21 cellular contexts compared by ENCODE assay signal in the genomic region with DNA sequence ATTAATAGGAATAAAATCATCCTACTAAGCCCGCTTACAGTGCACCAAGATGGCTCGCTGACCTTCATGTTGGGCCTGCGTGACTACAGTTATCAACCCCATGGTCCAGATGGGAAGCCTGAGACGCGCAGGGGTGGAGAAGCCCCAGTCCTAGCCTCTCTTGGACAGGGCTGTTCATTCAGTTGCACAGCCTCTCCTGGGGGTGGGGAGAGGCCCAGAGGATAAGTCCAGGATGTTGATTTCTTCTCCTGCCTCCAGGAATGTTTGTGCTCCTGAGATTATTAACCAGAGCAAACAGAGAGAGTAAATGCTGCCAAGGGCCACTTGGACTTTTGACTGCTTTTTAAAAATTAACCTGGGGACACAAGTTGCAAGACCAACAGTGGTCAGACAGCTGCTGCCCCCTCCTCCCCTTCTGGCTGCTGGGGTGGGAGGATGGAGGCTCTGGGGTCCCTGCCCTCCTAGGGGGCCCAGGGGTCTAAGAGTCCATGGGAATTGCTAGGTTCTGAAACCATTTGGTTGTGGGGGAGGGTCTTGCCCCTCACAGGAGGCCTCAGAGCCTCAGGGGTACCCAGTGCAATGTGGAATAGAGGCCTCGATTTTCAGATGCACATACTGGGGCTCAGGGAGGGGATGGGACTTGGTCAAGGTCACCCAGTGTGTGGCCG. TPM values are rescaled to one million over a fixed set of nuclear protein-coding genes. Genes with fewer than 3 reads are reported as not detected.
DNase-seq lines count a peak whose midpoint lies in the region; ATAC-seq and TF ChIP-seq lines count a peak whose summit lies in the region.
"Had no signal": no experiment of that assay in that cellular context is flagged by ENCODE, and none has a peak within 500 bp of the region (broad histone marks: within the 10 kb centered on the region; RNA-seq: fewer than 3 reads in every experiment).

No MANE protein-coding gene starts in this region.

- H3K27me3 ChIP-seq in endodermal cell (ENCODE audit: control insufficient read depth, insufficient read depth, low read length, poor library complexity, severe bottlenecking) (peaks cover 8% of the 10 kb centered on the region), upper lobe of left lung (no peaks in the 10 kb centered on the region)
- H3K27me3 ChIP-seq: SJSA1 had no signal

- DNase-seq in HuH-7 (ENCODE audit: low spot score) (peak; percentile 78), endodermal cell (peak; percentile 41), mucosa of descending colon (peak in 2 of 3 donors; percentile 68 to 83), upper lobe of left lung (peak in 1 of 2 donors; percentile 65), NCI-H526 treated with DMSO at 0.1 percent for 48 hours (lab: John Stamatoyannopoulos, UW) (no peak)
- no peak for DNase-seq in activated naive CD4-positive, alpha-beta T cell treated with anti-CD3 and anti-CD28 coated beads, Interleukin-2, amount 50 U/mL, for 16 hours
- no peak for DNase-seq in activated CD8-positive, alpha-beta memory T cell treated with anti-CD3 and anti-CD28 coated beads, Interleukin-2, amount 10 ng/mL, durations not matched to agents 7 days and 5 days
- DNase-seq: activated CD4-positive, alpha-beta T cell treated with anti-CD3 and anti-CD28 coated beads, Interleukin-2, amount 10 ng/mL, durations not matched to agents 24 days and 14 days; activated naive CD8-positive, alpha-beta T cell treated with anti-CD3 and anti-CD28 coated beads, Interleukin-2, amount 10 ng/mL, durations not matched to agents 7 days and 5 days; activated T-cell treated with anti-CD3 and anti-CD28 coated beads, Interleukin-2, amount 50 U/mL, for 1 hour; CD4-positive, alpha-beta T cell; MM.1S; naive thymus-derived CD4-positive, alpha-beta T cell; NCI-H2029 treated with DMSO at 0.1 percent for 48 hours; NCI-H510A; T-helper 9 cell had no signal

- no peak for TF ChIP-seq EP300 in upper lobe of left lung (IDR thresholded peaks at IDR 0.05)

- H3K9me3 ChIP-seq in endodermal cell (ENCODE audit: control insufficient read depth, low read length) (no peaks in the 10 kb centered on the region), mucosa of descending colon (no peaks in the 10 kb centered on the region), upper lobe of left lung (no peaks in the 10 kb centered on the region)
- H3K9me3 ChIP-seq: SJSA1, suprapubic skin had no signal

- peaks cover 30% of the 10 kb centered on the region for H3K4me1 Mint-ChIP-seq in endodermal cell
- no peaks in the 10 kb centered on the region for H3K4me1 Mint-ChIP-seq in activated CD8-positive, alpha-beta memory T cell treated with anti-CD3 and anti-CD28 coated beads, Interleukin-2, amount 10 ng/mL, durations not matched to agents 7 days and 5 days
- H3K4me1 Mint-ChIP-seq: activated naive CD8-positive, alpha-beta T cell treated with anti-CD3 and anti-CD28 coated beads, Interleukin-2, amount 10 ng/mL, durations not matched to agents 7 days and 5 days had no signal

- H3K4me3 ChIP-seq in endodermal cell (ENCODE audit: low read length) (no peak overlapping the region), mucosa of descending colon (no peak overlapping the region), upper lobe of left lung (no peak overlapping the region)
- H3K4me3 ChIP-seq: GM12878, SJSA1, suprapubic skin had no signal

- CTCF ChIA-PET in activated CD8-positive, alpha-beta memory T cell treated with anti-CD3 and anti-CD28 coated beads, Interleukin-2, amount 10 ng/mL, durations not matched to agents 7 days and 5 days (lab: Charles Lee): no interaction called here

- WGBS in endodermal cell (ENCODE audit: insufficient coverage in 1 of 2, insufficient read length in 1 of 2), 2 experiments: 83 to 86% methylated on average over 5 to 7 of the region's 7 CpGs
- 53 to 58% methylated on average over 5 to 7 of the region's 7 CpGs for WGBS in upper lobe of left lung, 2 donors

- H3K4me3 Mint-ChIP-seq in endodermal cell: peak overlapping the region; percentile 13
- H3K4me3 Mint-ChIP-seq in activated CD8-positive, alpha-beta memory T cell treated with anti-CD3 and anti-CD28 coated beads, Interleukin-2, amount 10 ng/mL, durations not matched to agents 7 days and 5 days: no peak overlapping the region
- H3K4me3 Mint-ChIP-seq: activated CD4-positive, alpha-beta T cell treated with anti-CD3 and anti-CD28 coated beads, Interleukin-2, amount 10 ng/mL, durations not matched to agents 24 days and 14 days; activated naive CD8-positive, alpha-beta T cell treated with anti-CD3 and anti-CD28 coated beads, Interleukin-2, amount 10 ng/mL, durations not matched to agents 7 days and 5 days; CD4-positive, alpha-beta T cell; naive thymus-derived CD4-positive, alpha-beta T cell had no signal

- peak overlapping the region; percentile 81 for H3K27ac Mint-ChIP-seq in endodermal cell
- H3K27ac Mint-ChIP-seq in activated CD8-positive, alpha-beta memory T cell treated with anti-CD3 and anti-CD28 coated beads, Interleukin-2, amount 10 ng/mL, durations not matched to agents 7 days and 5 days: no peak overlapping the region
- H3K27ac Mint-ChIP-seq: activated CD4-positive, alpha-beta T cell treated with anti-CD3 and anti-CD28 coated beads, Interleukin-2, amount 10 ng/mL, durations not matched to agents 24 days and 14 days; activated naive CD8-positive, alpha-beta T cell treated with anti-CD3 and anti-CD28 coated beads, Interleukin-2, amount 10 ng/mL, durations not matched to agents 7 days and 5 days; CD4-positive, alpha-beta T cell; naive thymus-derived CD4-positive, alpha-beta T cell had no signal

- TF ChIP-seq CTCF in endodermal cell (conservative IDR thresholded peaks at IDR 0.05) (no peak), mucosa of descending colon (IDR thresholded peaks at IDR 0.05) (peak; percentile 8), upper lobe of left lung (IDR thresholded peaks at IDR 0.05) (no peak)

- H3K9ac ChIP-seq in endodermal cell (ENCODE audit: extremely low read depth, low read length, poor library complexity, severe bottlenecking): no peak overlapping the region

- TF ChIP-seq POLR2A in upper lobe of left lung (IDR thresholded peaks at IDR 0.05): no peak

- no peaks in the 10 kb centered on the region for H3K4me1 ChIP-seq in endodermal cell (ENCODE audit: control insufficient read depth, insufficient read depth, low read length)
- peaks cover 14% of the 10 kb centered on the region for H3K4me1 ChIP-seq in mucosa of descending colon (ENCODE audit: low read depth)
- peaks cover 0 to 33% (median 13%) of the 10 kb centered on the region in 4 donors for H3K4me1 ChIP-seq in upper lobe of left lung

- peaks cover 13% of the 10 kb centered on the region for H3K27me3 Mint-ChIP-seq in endodermal cell (ENCODE audit: insufficient read depth)
- peaks cover 3% of the 10 kb centered on the region for H3K27me3 Mint-ChIP-seq in activated CD8-positive, alpha-beta memory T cell treated with anti-CD3 and anti-CD28 coated beads, Interleukin-2, amount 10 ng/mL, durations not matched to agents 7 days and 5 days

- no peaks in the 10 kb centered on the region for H3K36me3 Mint-ChIP-seq in endodermal cell (ENCODE audit: low read depth)
- H3K36me3 Mint-ChIP-seq in activated CD8-positive, alpha-beta memory T cell treated with anti-CD3 and anti-CD28 coated beads, Interleukin-2, amount 10 ng/mL, durations not matched to agents 7 days and 5 days: no peaks in the 10 kb centered on the region
- H3K36me3 Mint-ChIP-seq: activated naive CD8-positive, alpha-beta T cell treated with anti-CD3 and anti-CD28 coated beads, Interleukin-2, amount 10 ng/mL, durations not matched to agents 7 days and 5 days; naive thymus-derived CD4-positive, alpha-beta T cell had no signal

- no peak overlapping the region for H3K27ac ChIP-seq in endodermal cell (ENCODE audit: low read depth, low read length)
- H3K27ac ChIP-seq in upper lobe of left lung: peak overlapping the region in 3 of 4 donors; percentile 19 to 42 (median 23)
- H3K27ac ChIP-seq: epithelial cell of prostate, SJSA1, suprapubic skin had no signal

- intact Hi-C loops in mucosa of descending colon (cut with DNase I, micrococcal nuclease): no loop called here

- peak; percentile 82 for ATAC-seq in mucosa of descending colon
- peak in 1 of 2 donors; percentile 69 for ATAC-seq in upper lobe of left lung (ENCODE audit: low FRiP score in 2 of 2)
- no peak for ATAC-seq in activated CD8-positive, alpha-beta memory T cell treated with anti-CD3 and anti-CD28 coated beads, Interleukin-2, amount 10 ng/mL, durations not matched to agents 7 days and 5 days
- ATAC-seq: GM12878; naive thymus-derived CD4-positive, alpha-beta T cell had no signal

- H3K36me3 ChIP-seq in endodermal cell (ENCODE audit: control insufficient read depth, insufficient read depth, low read length) (no peaks in the 10 kb centered on the region), mucosa of descending colon (ENCODE audit: low read depth) (no peaks in the 10 kb centered on the region), upper lobe of left lung (no peaks in the 10 kb centered on the region)
- H3K36me3 ChIP-seq: SJSA1, suprapubic skin had no signal

- peaks cover 3% of the 10 kb centered on the region for H3K9me3 Mint-ChIP-seq in endodermal cell
- H3K9me3 Mint-ChIP-seq in activated CD8-positive, alpha-beta memory T cell treated with anti-CD3 and anti-CD28 coated beads, Interleukin-2, amount 10 ng/mL, durations not matched to agents 7 days and 5 days (ENCODE audit: low read depth): no peaks in the 10 kb centered on the region
- H3K9me3 Mint-ChIP-seq: activated CD4-positive, alpha-beta T cell treated with anti-CD3 and anti-CD28 coated beads, Interleukin-2, amount 10 ng/mL, durations not matched to agents 24 days and 14 days; activated naive CD8-positive, alpha-beta T cell treated with anti-CD3 and anti-CD28 coated beads, Interleukin-2, amount 10 ng/mL, durations not matched to agents 7 days and 5 days; CD4-positive, alpha-beta T cell; naive thymus-derived CD4-positive, alpha-beta T cell had no signal

RNA-seq across cellular contexts. Expression of gene AMBP, which starts 2.8 kb away (rescaled TPM):
- total RNA-seq in endodermal cell (1 to 10 TPM in 1 of 2 donors, under 1 TPM in 1; 0.68 to 2.9 TPM), mucosa of descending colon (under 1 TPM in 2 of 3 donors, not detected in 1; 0.63 to 0.81 TPM), upper lobe of left lung (1 to 10 TPM in 2 of 6 donors, under 1 TPM in 1, not detected in 3; 0.46 to 4.0 (median 3.1) TPM)
- 0.32 TPM for polyA plus RNA-seq in endodermal cell (2013, experiment 1 of 2)
- polyA plus RNA-seq in endodermal cell (2013, experiment 2 of 2): 0.58 TPM
- not detected for total RNA-seq in activated CD8-positive, alpha-beta memory T cell treated with anti-CD3 and anti-CD28 coated beads, Interleukin-2, amount 10 ng/mL, durations not matched to agents 7 days and 5 days
- total RNA-seq: activated CD4-positive, alpha-beta T cell treated with anti-CD3 and anti-CD28 coated beads, Interleukin-2, amount 10 ng/mL, durations not matched to agents 24 days and 14 days; activated naive CD8-positive, alpha-beta T cell treated with anti-CD3 and anti-CD28 coated beads, Interleukin-2, amount 10 ng/mL, durations not matched to agents 7 days and 5 days; CD4-positive, alpha-beta T cell; naive thymus-derived CD4-positive, alpha-beta T cell had no signal
- polyA plus RNA-seq: keratinocyte; naive thymus-derived CD4-positive, alpha-beta T cell had no signal

RNA-seq across cellular contexts. Expression of gene KIF12, which starts 18.2 kb away (rescaled TPM):
- total RNA-seq in endodermal cell (10 to 100 TPM; 11.4 to 16.3 TPM), mucosa of descending colon (10 to 100 TPM; 12.3 to 36.9 (median 13.6) TPM), upper lobe of left lung (10 to 100 TPM in 1 of 6 donors, 1 to 10 TPM in 5; 2.3 to 16.8 (median 4.4) TPM)
- 3.3 TPM for polyA plus RNA-seq in endodermal cell (2013, experiment 1 of 2)
- polyA plus RNA-seq in endodermal cell (2013, experiment 2 of 2): 4.1 TPM
- not detected for total RNA-seq in activated CD8-positive, alpha-beta memory T cell treated with anti-CD3 and anti-CD28 coated beads, Interleukin-2, amount 10 ng/mL, durations not matched to agents 7 days and 5 days
- total RNA-seq: activated CD4-positive, alpha-beta T cell treated with anti-CD3 and anti-CD28 coated beads, Interleukin-2, amount 10 ng/mL, durations not matched to agents 24 days and 14 days; activated naive CD8-positive, alpha-beta T cell treated with anti-CD3 and anti-CD28 coated beads, Interleukin-2, amount 10 ng/mL, durations not matched to agents 7 days and 5 days; CD4-positive, alpha-beta T cell; GM12878; naive thymus-derived CD4-positive, alpha-beta T cell had no signal
- polyA plus RNA-seq: GM12878; naive thymus-derived CD4-positive, alpha-beta T cell had no signal

Comparison
In these comparisons a context has a peak if more than half of its experiments do, and no peak if none do; other contexts are left out.
1. DNase-seq: peak in HuH-7 (single experiment), endodermal cell (single experiment) and mucosa of descending colon (2 of 3); none in activated naive CD4-positive, alpha-beta T cell treated with anti-CD3 and anti-CD28 coated beads, Interleukin-2, amount 50 U/mL, for 16 hours (single experiment), activated CD8-positive, alpha-beta memory T cell treated with anti-CD3 and anti-CD28 coated beads, Interleukin-2, amount 10 ng/mL, durations not matched to agents 7 days and 5 days (single experiment) and NCI-H526 treated with DMSO at 0.1 percent for 48 hours (single experiment).